26 cellular contexts compared by ENCODE assay signal in the genomic region with DNA sequence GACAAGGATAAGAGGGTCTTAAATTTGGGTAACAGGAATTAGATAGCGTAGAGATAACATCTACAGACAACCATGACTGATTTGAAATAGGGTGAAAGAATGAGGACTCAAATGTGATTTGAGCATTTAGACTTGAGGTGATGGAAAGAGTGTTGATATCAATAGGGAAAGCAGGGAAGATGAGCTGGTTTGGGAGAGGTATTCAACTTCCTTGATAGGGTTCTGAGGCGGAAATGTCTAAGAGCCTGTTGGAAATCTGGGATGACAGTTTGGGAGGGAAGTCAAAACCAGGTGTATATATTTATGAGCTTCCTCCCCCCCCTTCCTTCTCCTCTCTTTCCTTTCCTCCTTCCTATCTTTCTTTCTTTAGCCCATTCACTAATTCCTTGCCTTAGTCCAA.
"Had no signal": no experiment of that assay in that cellular context is flagged by ENCODE, and none has a peak within 500 bp of the region (broad histone marks: within the 10 kb centered on the region; RNA-seq: fewer than 3 reads in every experiment).

No MANE protein-coding gene starts in this region.

- H3K27ac Mint-ChIP-seq: type B pancreatic cell had no signal

- H3K9me3 ChIP-seq: esophagus muscularis mucosa, gastroesophageal sphincter, heart left ventricle, neutrophil, pancreas, right lobe of liver, testis, tibial artery had no signal

- H3K4me3 ChIP-seq: coronary artery, esophagus muscularis mucosa, gastroesophageal sphincter, heart left ventricle, hepatocyte, pancreas, right lobe of liver, testis, tibial artery had no signal

- H3K4me1 ChIP-seq: esophagus muscularis mucosa, foreskin keratinocyte, gastroesophageal sphincter, heart left ventricle, pancreas, right lobe of liver, testis, tibial artery had no signal

- DNase-seq: dermis blood vessel endothelial cell; effector memory CD4-positive, alpha-beta T cell; foreskin keratinocyte; heart left ventricle; kidney; mesendoderm; midbrain; naive thymus-derived CD4-positive, alpha-beta T cell; pancreas; retina; right lobe of liver; small intestine; stimulated activated CD4-positive, alpha-beta T cell treated with anti-CD3 and anti-CD28 coated beads, Interleukin-15, amount 100 ng/mL, for 24 hours; stimulated activated CD4-positive, alpha-beta T cell treated with anti-CD3 and anti-CD28 coated beads, Interleukin-2, amount 100 ng/mL, for 48 hours; stimulated activated naive CD4-positive, alpha-beta T cell; substantia nigra; testis; tibial artery had no signal

- H3K27me3 Mint-ChIP-seq: naive thymus-derived CD4-positive, alpha-beta T cell; type B pancreatic cell had no signal

- H3K4me3 Mint-ChIP-seq: naive thymus-derived CD4-positive, alpha-beta T cell; type B pancreatic cell had no signal

- H3K4me2 ChIP-seq: hepatocyte had no signal

- ATAC-seq: foreskin keratinocyte; gastroesophageal sphincter; heart left ventricle; left lobe of liver; naive thymus-derived CD4-positive, alpha-beta T cell; pancreas; right lobe of liver had no signal

- H3K9me3 Mint-ChIP-seq: naive thymus-derived CD4-positive, alpha-beta T cell; type B pancreatic cell had no signal

- FAIRE-seq: endothelial cell of umbilical vein, kidney, small intestine had no signal

- H3K27ac ChIP-seq: coronary artery, esophagus muscularis mucosa, foreskin keratinocyte, gastroesophageal sphincter, heart left ventricle, hepatocyte, neutrophil, pancreas, right lobe of liver, testis, tibial artery had no signal
